Comparison of ENCODE assay signal across 31 cellular contexts in genomic region chr2:184455616-184456015, GRCh38.
"Had no signal": no experiment of that assay in that cellular context is flagged by ENCODE, and none has a peak within 500 bp of the region (broad histone marks: within the 10 kb centered on the region; RNA-seq: fewer than 3 reads in every experiment).

No MANE protein-coding gene starts in this region.

- FAIRE-seq: frontal cortex had no signal

- H3K36me3 ChIP-seq: adrenal gland, ascending aorta, breast epithelium, cardiac muscle cell, colonic mucosa, heart left ventricle had no signal

- ATAC-seq: activated CD4-positive, alpha-beta T cell treated with anti-CD3 and anti-CD28 coated beads for 36 hours; activated CD8-positive, alpha-beta memory T cell treated with anti-CD3 and anti-CD28 coated beads, Interleukin-2, amount 10 ng/mL, durations not matched to agents 7 days and 5 days; activated CD8-positive, alpha-beta T cell treated with anti-CD3 and anti-CD28 coated beads, Interleukin-2, amount 10 ng/mL, durations not matched to agents 7 days and 5 days; activated T-cell treated with anti-CD3 and anti-CD28 coated beads, Interleukin-2, amount 50 U/mL, for 72 hours; esophagus mucosa; heart left ventricle had no signal

- H3K4me3 ChIP-seq: adrenal gland, ascending aorta, breast epithelium, cardiac muscle cell, colonic mucosa, dorsolateral prefrontal cortex, heart left ventricle had no signal

- H3K9me3 ChIP-seq: adrenal gland, ascending aorta, breast epithelium, colonic mucosa, heart left ventricle had no signal

- H3K4me1 ChIP-seq: adrenal gland, ascending aorta, breast epithelium, colonic mucosa, heart left ventricle had no signal

- H3K27ac ChIP-seq: adrenal gland, ascending aorta, breast epithelium, cardiac muscle cell, colonic mucosa, dorsolateral prefrontal cortex, heart left ventricle had no signal

- H3K27me3 ChIP-seq: adrenal gland, ascending aorta, breast epithelium, cardiac muscle cell, colonic mucosa, heart left ventricle had no signal

- DNase-seq: activated CD4-positive, alpha-beta memory T cell treated with anti-CD3 and anti-CD28 coated beads for 36 hours; activated CD4-positive, alpha-beta T cell treated with anti-CD3 and anti-CD28 coated beads for 36 hours; activated CD4-positive, alpha-beta T cell treated with anti-CD3 and anti-CD28 coated beads, Interleukin-2, amount 10 ng/mL, durations not matched to agents 24 days and 14 days; activated CD4-positive, CD25-positive, alpha-beta regulatory T cell; activated CD4-positive, CD25-positive, alpha-beta regulatory T cell treated with anti-CD3 and anti-CD28 coated beads, Interleukin-2, amount 50 U/mL, for 72 hours; activated CD8-positive, alpha-beta memory T cell treated with anti-CD3 and anti-CD28 coated beads, Interleukin-2, amount 10 ng/mL, durations not matched to agents 7 days and 5 days; activated CD8-positive, alpha-beta memory T cell treated with anti-CD3 and anti-CD28 coated beads, Interleukin-2, amount 50 U/mL, for 48 hours; activated CD8-positive, alpha-beta T cell treated with anti-CD3 and anti-CD28 coated beads, Interleukin-2, amount 10 ng/mL, durations not matched to agents 7 days and 5 days; activated gamma-delta T cell; activated naive CD4-positive, alpha-beta T cell treated with anti-CD3 and anti-CD28 coated beads, Interleukin-2, amount 50 U/mL, for 16 hours; activated naive CD4-positive, alpha-beta T cell treated with Interleukin-2 at 50 U/mL for 16 hours; activated T-cell treated with anti-CD3 and anti-CD28 coated beads for 4 hours; activated T-cell treated with anti-CD3 and anti-CD28 coated beads, Interleukin-2, amount 50 U/mL, for 24 hours; activated T-cell treated with anti-CD3 and anti-CD28 coated beads, Interleukin-2, amount 50 U/mL, for 72 hours; adrenal gland; central memory CD4-positive, alpha-beta T cell; cerebellar nuclear complex; colonic mucosa; dorsolateral prefrontal cortex; effector memory CD4-positive, alpha-beta T cell; endodermal cell; foreskin fibroblast; glutamatergic neuron; heart left ventricle; hypothalamus; T-helper 2 cell had no signal
